1 cellular context compared by ENCODE assay signal in genomic region chr17:47204722-47205418, GRCh38.
TF ChIP-seq lines count a peak whose summit lies in the region.

No MANE protein-coding gene starts in this region.

TF ChIP-seq in GM12878, 131 proteins besides CTCF, POLR2A, EP300 and RAD21 (continued from another document):
- TF ChIP-seq, protein P1, sequence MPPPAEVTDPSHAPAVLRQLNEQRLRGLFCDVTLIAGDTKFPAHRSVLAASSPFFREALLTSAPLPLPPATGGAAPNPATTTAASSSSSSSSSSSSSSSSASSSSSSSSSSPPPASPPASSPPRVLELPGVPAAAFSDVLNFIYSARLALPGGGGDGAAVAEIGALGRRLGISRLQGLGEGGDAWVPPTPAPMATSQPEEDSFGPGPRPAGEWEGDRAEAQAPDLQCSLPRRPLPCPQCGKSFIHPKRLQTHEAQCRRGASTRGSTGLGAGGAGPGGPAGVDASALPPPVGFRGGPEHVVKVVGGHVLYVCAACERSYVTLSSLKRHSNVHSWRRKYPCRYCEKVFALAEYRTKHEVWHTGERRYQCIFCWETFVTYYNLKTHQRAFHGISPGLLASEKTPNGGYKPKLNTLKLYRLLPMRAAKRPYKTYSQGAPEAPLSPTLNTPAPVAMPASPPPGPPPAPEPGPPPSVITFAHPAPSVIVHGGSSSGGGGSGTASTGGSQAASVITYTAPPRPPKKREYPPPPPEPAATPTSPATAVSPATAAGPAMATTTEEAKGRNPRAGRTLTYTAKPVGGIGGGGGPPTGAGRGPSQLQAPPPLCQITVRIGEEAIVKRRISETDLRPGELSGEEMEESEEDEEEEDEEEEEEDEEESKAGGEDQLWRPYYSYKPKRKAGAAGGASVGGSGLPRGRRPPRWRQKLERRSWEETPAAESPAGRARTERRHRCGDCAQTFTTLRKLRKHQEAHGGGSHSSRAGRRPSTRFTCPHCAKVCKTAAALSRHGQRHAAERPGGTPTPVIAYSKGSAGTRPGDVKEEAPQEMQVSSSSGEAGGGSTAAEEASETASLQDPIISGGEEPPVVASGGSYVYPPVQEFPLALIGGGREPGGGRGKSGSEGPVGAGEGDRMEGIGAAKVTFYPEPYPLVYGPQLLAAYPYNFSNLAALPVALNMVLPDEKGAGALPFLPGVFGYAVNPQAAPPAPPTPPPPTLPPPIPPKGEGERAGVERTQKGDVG (CRISPR knock-in tag; IDR thresholded peaks at IDR 0.05), result no peak
- TF ChIP-seq CBX5 (IDR thresholded peaks at IDR 0.05; ENCODE audit: low read depth), result no peak
- TF ChIP-seq PKNOX1 (IDR thresholded peaks at IDR 0.05), result no peak; the same call in none of the 2 replicates
- TF ChIP-seq HDAC2 (IDR thresholded peaks at IDR 0.05), result no peak
- peak; percentile 45; the same call in 1 of the 2 replicates for TF ChIP-seq BCL11A (IDR thresholded peaks at IDR 0.05; ENCODE audit: low read depth, low read length)
- TF ChIP-seq CEBPB (IDR thresholded peaks at IDR 0.05; ENCODE audit: borderline replicate concordance in 1 of 2, low read depth in 2 of 2, low read length in 2 of 2), result no peak
- peak; percentile 46; the same call in 1 of the 2 replicates for TF ChIP-seq POLR2AphosphoS5 (IDR thresholded peaks at IDR 0.05; ENCODE audit: low read length)
- TF ChIP-seq ATF7 (IDR thresholded peaks at IDR 0.05; ENCODE audit: low read depth), result peak; percentile 86
- TF ChIP-seq WRNIP1 (IDR thresholded peaks at IDR 0.05; ENCODE audit: borderline replicate concordance, low read depth, low read length), result no peak
- TF ChIP-seq BCL3 (IDR thresholded peaks at IDR 0.05; ENCODE audit: borderline replicate concordance, insufficient read depth, low read depth, low read length, poor library complexity, severe bottlenecking), result peak; percentile 32
- TF ChIP-seq FOXM1 (IDR thresholded peaks at IDR 0.05; ENCODE audit: low read depth, low read length), result 0 out of 2 replicates have a peak, but pooled peaks have one; percentile 16
- no peak for TF ChIP-seq DPF2 (IDR thresholded peaks at IDR 0.05)
- TF ChIP-seq CHD2 (IDR thresholded peaks at IDR 0.05; ENCODE audit: borderline replicate concordance, low read depth, low read length), result no peak
- peak; percentile 74 for TF ChIP-seq SPI1 (IDR thresholded peaks at IDR 0.05; ENCODE audit: borderline replicate concordance, insufficient read depth, low read depth, low read length)
- TF ChIP-seq CREB1 (IDR thresholded peaks at IDR 0.05; ENCODE audit: low read depth), result 0 out of 2 replicates have a peak, but pooled peaks have one; percentile 52
- peak; percentile 49; the same call in 1 of the 2 replicates for TF ChIP-seq CREM (IDR thresholded peaks at IDR 0.05; ENCODE audit: low read depth)
- peak; percentile 17; the same call in 1 of the 2 replicates for TF ChIP-seq ZBED1 (IDR thresholded peaks at IDR 0.05; ENCODE audit: borderline replicate concordance)
- TF ChIP-seq BHLHE40 (IDR thresholded peaks at IDR 0.05; ENCODE audit: borderline replicate concordance in 1 of 2, low read depth in 2 of 2, low read length in 1 of 2), result 0 out of 4 replicates have a peak, but pooled peaks have one; percentile 3 to 26
- no peak for TF ChIP-seq SREBF1 (IDR thresholded peaks at IDR 0.05; ENCODE audit: low read length)
- TF ChIP-seq EZH2 (IDR thresholded peaks at IDR 0.05; ENCODE audit: borderline replicate concordance, control insufficient read depth, low read depth, low read length), result no peak
- peak; percentile 27 for TF ChIP-seq JUNB (IDR thresholded peaks at IDR 0.05)
- no peak for TF ChIP-seq USF2 (IDR thresholded peaks at IDR 0.05; ENCODE audit: borderline replicate concordance, low read depth, low read length)
